Comparison of ENCODE assay signal across 8 cellular contexts in the genomic region with DNA sequence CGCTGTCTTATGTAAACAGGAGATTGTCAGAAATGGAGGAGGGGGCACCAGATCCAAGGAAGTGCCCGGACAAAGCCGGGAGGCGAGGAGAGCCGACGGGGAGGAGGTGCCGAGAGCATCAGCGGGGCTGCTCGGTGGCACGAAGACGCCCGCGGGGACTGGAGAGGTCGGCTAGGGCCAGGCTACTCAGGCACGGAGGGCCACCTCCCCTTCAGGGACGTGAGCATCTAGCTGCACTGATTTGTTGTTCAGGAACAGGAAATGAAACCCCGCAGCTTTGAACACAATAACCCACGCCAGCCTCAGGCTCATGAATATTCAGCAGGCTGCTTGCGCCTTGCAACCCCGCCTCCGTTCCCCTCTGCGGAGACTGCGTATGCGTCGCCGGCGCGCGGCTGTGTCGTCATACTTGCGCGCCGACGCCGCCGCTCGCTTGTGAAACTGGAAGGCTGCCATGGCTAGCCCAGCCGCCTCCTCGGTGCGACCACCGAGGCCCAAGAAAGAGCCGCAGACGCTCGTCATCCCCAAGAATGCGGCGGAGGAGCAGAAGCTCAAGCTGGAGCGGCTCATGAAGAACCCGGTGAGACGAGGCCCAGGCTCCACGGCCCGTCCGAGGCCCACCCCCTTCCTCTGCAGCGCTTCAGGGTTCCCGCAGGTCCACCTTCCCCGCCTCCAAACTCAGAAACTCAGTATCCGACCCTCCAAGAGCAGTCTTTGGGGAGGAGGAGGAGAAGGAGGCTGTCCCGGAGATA. TPM values are rescaled to one million over a fixed set of nuclear protein-coding genes. Genes with fewer than 3 reads are reported as not detected.
DNase-seq lines count a peak whose midpoint lies in the region; ATAC-seq and TF ChIP-seq lines count a peak whose summit lies in the region.

A gene with protein sequence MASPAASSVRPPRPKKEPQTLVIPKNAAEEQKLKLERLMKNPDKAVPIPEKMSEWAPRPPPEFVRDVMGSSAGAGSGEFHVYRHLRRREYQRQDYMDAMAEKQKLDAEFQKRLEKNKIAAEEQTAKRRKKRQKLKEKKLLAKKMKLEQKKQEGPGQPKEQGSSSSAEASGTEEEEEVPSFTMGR (plus strand): TSS at position 406 of the 752 bp plus-strand sequence. CDS start 49 bp downstream, at position 455.

- peaks cover 25% of the 10 kb centered on the region for H3K36me3 Mint-ChIP-seq in HFFc6 (ENCODE audit: low read depth)

- TF ChIP-seq EP300 in gastroesophageal sphincter (IDR thresholded peaks at IDR 0.05): no peak

- H3K4me3 Mint-ChIP-seq in HFFc6: peak within 1 kb of the TSS; percentile 90

- peak; percentile 68 for TF ChIP-seq POLR2A in NB4 (IDR thresholded peaks at IDR 0.05; ENCODE audit: extremely low read depth, insufficient read length)
- TF ChIP-seq POLR2A in gastroesophageal sphincter (IDR thresholded peaks at IDR 0.05): peak in 1 of 2 donors; percentile 25

- DNase-seq in GM04503 (ENCODE audit: low read depth) (peak; percentile 76), HFFc6 (peak; percentile 88), NB4 (ENCODE audit: low read depth) (peak; percentile 93), SK-N-DZ (ENCODE audit: low spot score) (peak; percentile 90)
- DNase-seq in activated naive CD4-positive, alpha-beta T cell treated with Interleukin-2 at 50 U/mL for 16 hours: peak; percentile 87

- H3K36me3 ChIP-seq in gastroesophageal sphincter: peaks cover 0 to 41% of the 10 kb centered on the region in 2 donors
- H3K36me3 ChIP-seq in neutrophil: peaks cover 20% of the 10 kb centered on the region

- no peak for TF ChIP-seq CTCF in HFFc6 (IDR thresholded peaks at IDR 0.05)
- no peak for TF ChIP-seq CTCF in NB4 (IDR thresholded peaks at IDR 0.05; ENCODE audit: low read depth, low read length)
- no peak for TF ChIP-seq CTCF in gastroesophageal sphincter (IDR thresholded peaks at IDR 0.05)
- TF ChIP-seq CTCF in neutrophil (IDR thresholded peaks at IDR 0.05): peak; percentile 41
- no peak for TF ChIP-seq CTCF in subcutaneous adipose tissue (IDR thresholded peaks at IDR 0.05; ENCODE audit: low read depth)

- no peaks in the 10 kb centered on the region for H3K9me3 ChIP-seq in gastroesophageal sphincter
- no peaks in the 10 kb centered on the region for H3K9me3 ChIP-seq in neutrophil

- H3K9me3 Mint-ChIP-seq in HFFc6: no peaks in the 10 kb centered on the region

- peak within 1 kb of the TSS; percentile 89 for H3K27ac Mint-ChIP-seq in HFFc6

- H3K4me1 Mint-ChIP-seq in HFFc6 (ENCODE audit: low read depth): peaks cover 17% of the 10 kb centered on the region

- H3K27me3 ChIP-seq in gastroesophageal sphincter: no peaks in the 10 kb centered on the region
- no peaks in the 10 kb centered on the region for H3K27me3 ChIP-seq in neutrophil

- peaks cover 0 to 28% (median 6%) of the 10 kb centered on the region in 3 donors for H3K4me1 ChIP-seq in gastroesophageal sphincter
- H3K4me1 ChIP-seq in neutrophil (ENCODE audit: control insufficient read depth in 1 of 2, insufficient read depth in 1 of 2, low read depth in 1 of 2, low read length in 1 of 2): peaks cover 15 to 17% of the 10 kb centered on the region in 2 experiments

- peaks cover 4% of the 10 kb centered on the region; the same call in 1 of the 2 replicates for H3K27me3 Mint-ChIP-seq in HFFc6 (ENCODE audit: insufficient read depth)

- WGBS in gastroesophageal sphincter (ENCODE audit: low coverage in 1 of 2), 2 donors: 0% methylated on average over 1 to 14 of the region's 57 CpGs

- peak within 1 kb of the TSS; percentile 61 to 89 (median 86) for H3K27ac ChIP-seq in gastroesophageal sphincter
- H3K27ac ChIP-seq in neutrophil: peak within 1 kb of the TSS; percentile 84

- ATAC-seq in gastroesophageal sphincter: peak; percentile 92

- H3K4me3 ChIP-seq in NB4 (ENCODE audit: low read depth, low read length): peak within 1 kb of the TSS; percentile 100
- H3K4me3 ChIP-seq in gastroesophageal sphincter: peak within 1 kb of the TSS; percentile 66 to 94
- peak within 1 kb of the TSS; percentile 94 to 99 for H3K4me3 ChIP-seq in neutrophil (ENCODE audit: low read depth in 1 of 2, low read length in 1 of 2)

RNA-seq across cellular contexts. Expression of the gene that starts here (rescaled TPM):
- 10 to 100 TPM; 18.8 to 24.7 (median 20.4) TPM for total RNA-seq in HFFc6 (2021; fragmentation: NEBNext Ultra II Directional; extraction: Animal tissue kit (Norgen Biotek cat#: 25700))
- polyA plus RNA-seq in SK-N-DZ (2014; cell fraction: cytosol; rRNA removed): 27.2 and 37.1 TPM in 2 replicates
- 77.9 and 91.7 TPM in 2 replicates for polyA plus RNA-seq in SK-N-DZ (2014; cell fraction: nucleus; rRNA removed)
- total RNA-seq in gastroesophageal sphincter (10 to 100 TPM; 11.7 to 48.7 (median 24.4) TPM), subcutaneous adipose tissue (10 to 100 TPM; 14.3 to 39.7 (median 21.9) TPM)

Comparison
In these comparisons a context has a peak if more than half of its experiments do, and no peak if none do; other contexts are left out.
1. Peak in every context shown above with its lines: DNase-seq, ATAC-seq, H3K4me3 ChIP-seq and H3K27ac ChIP-seq.